9 cellular contexts compared by ENCODE assay signal in genomic region chr11:86116386-86116726, GRCh38. TPM values are rescaled to one million over a fixed set of nuclear protein-coding genes. Genes with fewer than 3 reads are reported as not detected.
DNase-seq lines count a peak whose midpoint lies in the region; ATAC-seq and TF ChIP-seq lines count a peak whose summit lies in the region.
"Had no signal": no experiment of that assay in that cellular context is flagged by ENCODE, and none has a peak within 500 bp of the region (broad histone marks: within the 10 kb centered on the region; RNA-seq: fewer than 3 reads in every experiment).

No MANE protein-coding gene starts in this region.

- peak; percentile 80 for ATAC-seq in HG02678 (IDR thresholded peaks at IDR 0.05; ENCODE audit: unreplicated experiment)
- no peak for ATAC-seq in heart left ventricle

- DNase-seq in DMS53 (lab: John Stamatoyannopoulos, UW) (peak; percentile 50), DMS53 treated with DMSO at 0.1 percent for 48 hours (lab: John Stamatoyannopoulos, UW; ENCODE audit: unreplicated experiment) (no peak), SJSA1 (ENCODE audit: low read depth in 1 of 2, low spot score in 2 of 2) (peak; percentile 47 to 53), fibroblast of lung (ENCODE audit: low read depth in 2 of 2) (peak; percentile 34 to 99), BE2C (no peak), amygdala (lab: John Stamatoyannopoulos, UW) (no peak), heart left ventricle (no peak)

- H3K79me2 ChIP-seq in fibroblast of lung (ENCODE audit: control insufficient read depth, insufficient read depth, low read length), result no peaks in the 10 kb centered on the region

- H3K9ac ChIP-seq in fibroblast of lung (ENCODE audit: insufficient read depth, low read length), result no peak overlapping the region

- intact Hi-C loops in heart left ventricle (cut with DNase I), result no loop called here

- H3K27me3 ChIP-seq in SJSA1 (replicated peaks) (no peaks in the 10 kb centered on the region), fibroblast of lung (ENCODE audit: control insufficient read depth, insufficient read depth, low read length) (no peaks in the 10 kb centered on the region), BE2C (peaks cover 2% of the 10 kb centered on the region), heart left ventricle (no peaks in the 10 kb centered on the region)

- H3K36me3 ChIP-seq in SJSA1, result no peaks in the 10 kb centered on the region
- no peaks in the 10 kb centered on the region for H3K36me3 ChIP-seq in fibroblast of lung (ENCODE audit: control insufficient read depth, insufficient read depth, low read length)
- no peaks in the 10 kb centered on the region for H3K36me3 ChIP-seq in BE2C
- no peaks in the 10 kb centered on the region for H3K36me3 ChIP-seq in heart left ventricle

- H3K4me3 ChIP-seq in SJSA1, result no peak overlapping the region
- H3K4me3 ChIP-seq in fibroblast of lung (replicated peaks in 1 of 4; ENCODE audit: control extremely low read depth in 1 of 4, insufficient read depth in 1 of 4, low read depth in 3 of 4, low read length in 4 of 4), result no peak overlapping the region
- H3K4me3 ChIP-seq in BE2C (ENCODE audit: low read depth, low read length), result no peak overlapping the region
- H3K4me3 ChIP-seq in heart left ventricle, result no peak overlapping the region

- no peaks in the 10 kb centered on the region for H3K9me3 ChIP-seq in SJSA1 (replicated peaks)
- H3K9me3 ChIP-seq in fibroblast of lung (ENCODE audit: control insufficient read depth, insufficient read depth, low read depth, low read length), result no peaks in the 10 kb centered on the region
- H3K9me3 ChIP-seq in BE2C, result no peaks in the 10 kb centered on the region
- no peaks in the 10 kb centered on the region for H3K9me3 ChIP-seq in heart left ventricle

- H3K4me1 ChIP-seq in SJSA1 (replicated peaks) (peaks cover 20% of the 10 kb centered on the region), fibroblast of lung (ENCODE audit: control insufficient read depth, extremely low read depth, insufficient read depth, low read length) (no peaks in the 10 kb centered on the region), BE2C (no peaks in the 10 kb centered on the region), heart left ventricle (peaks cover 0 to 19% (median 0%) of the 10 kb centered on the region in 12 donors)

- H3K27ac ChIP-seq in SJSA1 (peak overlapping the region; percentile 52), fibroblast of lung (ENCODE audit: insufficient read depth, low read length) (no peak overlapping the region), heart left ventricle (no peak overlapping the region)
- H3K27ac ChIP-seq: 22Rv1 had no signal

- 88 to 90% (median 89%) methylated on average over 4 of the region's 4 CpGs for WGBS in heart left ventricle, 4 donors

- H4K20me1 ChIP-seq in fibroblast of lung (ENCODE audit: control insufficient read depth, extremely low read depth, insufficient read depth, low read length), result no peaks in the 10 kb centered on the region

- peak overlapping the region; percentile 65 for H3K4me2 ChIP-seq in fibroblast of lung (ENCODE audit: extremely low read depth, insufficient read depth, low read length)

- H2AFZ ChIP-seq in fibroblast of lung (ENCODE audit: low read length), result no peak overlapping the region

- TF ChIP-seq CTCF in fibroblast of lung (conservative IDR thresholded peaks at IDR 0.05 in 1 of 2, IDR thresholded peaks at IDR 0.05 in 1 of 2; ENCODE audit: low read depth in 1 of 2, low read length in 2 of 2), result no peak
- no peak for TF ChIP-seq CTCF in BE2C (IDR thresholded peaks at IDR 0.05; ENCODE audit: low read depth, low read length)
- no peak for TF ChIP-seq CTCF in heart left ventricle (IDR thresholded peaks at IDR 0.05)

- TF ChIP-seq POLR2A in heart left ventricle (IDR thresholded peaks at IDR 0.05), result no peak

RNA-seq across cellular contexts. Expression of gene PICALM, which starts 47.5 kb away (rescaled TPM):
- 105 and 132 TPM in 2 replicates for total RNA-seq in SJSA1 (2014; rRNA removed; shearing (Covaris generic))
- total RNA-seq in fibroblast of lung, result 263 and 291 TPM in 2 replicates
- polyA plus RNA-seq in fibroblast of lung, result 264 and 322 TPM in 2 replicates
- polyA plus RNA-seq in fibroblast of lung (2012), result 149 and 165 TPM in 2 replicates
- polyA minus RNA-seq in fibroblast of lung (ENCODE audit: low replicate concordance), result 183 and 218 TPM in 2 replicates
- 59.3 TPM for polyA plus RNA-seq in BE2C (2012; ENCODE audit: insufficient read depth, insufficient read length, low read depth)
- total RNA-seq in heart left ventricle, result 100 to 1,000 TPM; 139 to 207 (median 183) TPM
- polyA plus RNA-seq in heart left ventricle, result 100 to 1,000 TPM in 1 of 2 donors, 10 to 100 TPM in 1; 36.1 to 117 TPM

Comparison
In these comparisons a context has a peak if more than half of its experiments do, and no peak if none do; other contexts are left out.
1. DNase-seq: peak in DMS53 (single experiment), SJSA1 (2 of 2) and fibroblast of lung (2 of 2); none in DMS53 treated with DMSO at 0.1 percent for 48 hours (single experiment), BE2C (single experiment), amygdala (0 of 56) and heart left ventricle (0 of 5).